In genomic region chr6:159066479-159066878, GRCh38 we compare ENCODE assay signal across 16 cellular contexts.
"Had no signal": no experiment of that assay in that cellular context is flagged by ENCODE, and none has a peak within 500 bp of the region (broad histone marks: within the 10 kb centered on the region; RNA-seq: fewer than 3 reads in every experiment).

No MANE protein-coding gene starts in this region.

- ATAC-seq: foreskin keratinocyte, lower lobe of right lung had no signal

- H3K4me1 Mint-ChIP-seq: brain had no signal

- H3K36me3 ChIP-seq: esophagus squamous epithelium, lower lobe of right lung, stomach, thyroid gland, vagina, WERI-Rb-1 had no signal

- H3K4me3 ChIP-seq: esophagus squamous epithelium, lower lobe of right lung, stomach, thyroid gland, vagina had no signal

- H3K27me3 Mint-ChIP-seq: naive B cell had no signal

- H3K27me3 ChIP-seq: thyroid gland, vagina had no signal

- H3K27ac Mint-ChIP-seq: brain had no signal

- H3K4me1 ChIP-seq: esophagus squamous epithelium, foreskin keratinocyte, thyroid gland, vagina had no signal

- H3K27ac ChIP-seq: esophagus squamous epithelium, foreskin keratinocyte, lower lobe of right lung, stomach, thyroid gland, vagina, WERI-Rb-1 had no signal

- H3K9me3 ChIP-seq: esophagus squamous epithelium, lower lobe of right lung, thyroid gland, vagina had no signal

- DNase-seq: activated CD4-positive, alpha-beta T cell treated with anti-CD3 and anti-CD28 coated beads for 48 hours; activated CD8-positive, alpha-beta memory T cell treated with anti-CD3 and anti-CD28 coated beads for 24 hours; activated naive CD4-positive, alpha-beta T cell treated with anti-CD3 and anti-CD28 coated beads for 36 hours; amniotic stem cell; cerebellar nuclear complex; esophagus squamous epithelium; foreskin keratinocyte; immature natural killer cell; lower lobe of right lung; naive B cell; stimulated activated CD4-positive, alpha-beta T cell treated with anti-CD3 and anti-CD28 coated beads, Interleukin-4, amount 100 ng/mL, for 4 hours; stomach; thyroid gland; WERI-Rb-1 had no signal

- H3K9me3 Mint-ChIP-seq: activated naive CD4-positive, alpha-beta T cell treated with anti-CD3 and anti-CD28 coated beads for 36 hours; immature natural killer cell had no signal

- H3K4me3 Mint-ChIP-seq: activated naive CD4-positive, alpha-beta T cell treated with anti-CD3 and anti-CD28 coated beads for 36 hours; brain; naive B cell had no signal

- H3K36me3 Mint-ChIP-seq: brain, naive B cell had no signal
